15 cellular contexts compared by ENCODE assay signal in genomic region chr5:14141764-14142163, GRCh38. TPM values are rescaled to one million over a fixed set of nuclear protein-coding genes. Genes with fewer than 3 reads are reported as not detected.
A peak's percentile ranks its signal among the peaks of the same experiment; 100 is the strongest.
DNase-seq lines count a peak whose midpoint lies in the region; ATAC-seq and TF ChIP-seq lines count a peak whose summit lies in the region.
"Had no signal": no experiment of that assay in that cellular context is flagged by ENCODE, and none has a peak within 500 bp of the region (broad histone marks: within the 10 kb centered on the region; RNA-seq: fewer than 3 reads in every experiment).

No MANE protein-coding gene starts in this region.

- DNase-seq in cardiac muscle cell (ENCODE audit: low read depth in 1 of 2, low spot score in 1 of 2) (no peak), right cardiac atrium (no peak), T-cell (no peak), upper lobe of right lung (no peak), NCI-H510A (lab: John Stamatoyannopoulos, UW) (no peak), AG20443 (ENCODE audit: low spot score) (no peak)
- DNase-seq: adrenal gland, GDM1, heart left ventricle, left ventricle myocardium superior, NCI-H1930, OCI-M1, T-helper 2 cell had no signal

- H3K27me3 ChIP-seq in cardiac muscle cell, result no peaks in the 10 kb centered on the region
- H3K27me3 ChIP-seq in right cardiac atrium (ENCODE audit: control insufficient read depth, insufficient read depth), result no peaks in the 10 kb centered on the region
- H3K27me3 ChIP-seq in iPS-20b (ENCODE audit: insufficient read depth, low read length), result peaks cover 15% of the 10 kb centered on the region; the same call in 1 of the 2 replicates
- no peaks in the 10 kb centered on the region for H3K27me3 ChIP-seq in upper lobe of right lung
- H3K27me3 ChIP-seq: adrenal gland, heart left ventricle had no signal

- intact Hi-C loops in right cardiac atrium (cut with DNase I), result loop anchor here (5.0 to 10.0 kb wide), 4 partner anchors 53 to 126 kb away; no protein-coding TSS in a partner anchor
- intact Hi-C loops in upper lobe of right lung (cut with DNase I), result loop anchor here (10.0 kb wide), 1 partner anchor 103 kb away; no protein-coding TSS in a partner anchor

- no peaks in the 10 kb centered on the region for H3K9me3 Mint-ChIP-seq in T-cell

- 85% methylated on average over 3 of the region's 3 CpGs for WGBS in right cardiac atrium

- no peak overlapping the region for H3K4me3 ChIP-seq in cardiac muscle cell
- no peak overlapping the region for H3K4me3 ChIP-seq in right cardiac atrium (ENCODE audit: low read length)
- peak overlapping the region; percentile 94 for H3K4me3 ChIP-seq in iPS-20b (ENCODE audit: low read length)
- peak overlapping the region; percentile 67 for H3K4me3 ChIP-seq in upper lobe of right lung

- CTCF ChIA-PET in T-cell (lab: Charles Lee), result no interaction called here

- H3K9ac ChIP-seq in iPS-20b (ENCODE audit: low read depth, low read length), result no peak overlapping the region; the same call in 1 of the 2 replicates

- TF ChIP-seq CTCF in cardiac muscle cell (IDR thresholded peaks at IDR 0.05; ENCODE audit: low read depth, low read length) (peak; percentile 10), upper lobe of right lung (IDR thresholded peaks at IDR 0.05) (no peak)

- peak overlapping the region; percentile 25 to 81 (median 70) for H3K4me3 Mint-ChIP-seq in T-cell

- ATAC-seq in right cardiac atrium, result no peak
- no peak for ATAC-seq in T-cell (replicated peaks in 1 of 4)
- ATAC-seq in upper lobe of right lung, result no peak
- ATAC-seq in GM19452 (IDR thresholded peaks at IDR 0.05; ENCODE audit: unreplicated experiment), result no peak
- ATAC-seq: heart left ventricle, left ventricle myocardium superior had no signal

- H3K9me3 ChIP-seq in cardiac muscle cell (ENCODE audit: low read depth), result no peaks in the 10 kb centered on the region
- H3K9me3 ChIP-seq in right cardiac atrium (ENCODE audit: control insufficient read depth, low read length), result no peaks in the 10 kb centered on the region
- no peaks in the 10 kb centered on the region for H3K9me3 ChIP-seq in iPS-20b (ENCODE audit: insufficient read depth, low read depth, low read length)
- H3K9me3 ChIP-seq in upper lobe of right lung, result no peaks in the 10 kb centered on the region
- H3K9me3 ChIP-seq: adrenal gland, heart left ventricle had no signal

- H3K27ac Mint-ChIP-seq in T-cell, result no peak overlapping the region

- no peaks in the 10 kb centered on the region for H3K36me3 ChIP-seq in cardiac muscle cell
- H3K36me3 ChIP-seq in iPS-20b (ENCODE audit: insufficient read depth, low read depth, low read length), result no peaks in the 10 kb centered on the region
- no peaks in the 10 kb centered on the region for H3K36me3 ChIP-seq in upper lobe of right lung
- H3K36me3 ChIP-seq: adrenal gland, heart left ventricle had no signal

- H3K36me3 Mint-ChIP-seq in T-cell, result no peaks in the 10 kb centered on the region

- POLR2A ChIA-PET in T-cell (lab: Charles Lee), result no interaction called here

- H3K4me1 Mint-ChIP-seq in T-cell, result peaks cover 8 to 22% (median 21%) of the 10 kb centered on the region in 3 donors

- H3K27me3 Mint-ChIP-seq in T-cell, result peaks cover 25 to 67% of the 10 kb centered on the region in 2 donors

- H3K27ac ChIP-seq in cardiac muscle cell (no peak overlapping the region), right cardiac atrium (ENCODE audit: low read length) (no peak overlapping the region), iPS-20b (ENCODE audit: low read length) (no peak overlapping the region), upper lobe of right lung (peak overlapping the region; percentile 86)

- H3K4me1 ChIP-seq in cardiac muscle cell (ENCODE audit: low read depth) (peaks cover 15% of the 10 kb centered on the region), right cardiac atrium (ENCODE audit: control insufficient read depth, insufficient read depth, low read length) (peaks cover 7% of the 10 kb centered on the region), iPS-20b (ENCODE audit: insufficient read depth, low read length) (peaks cover 17% of the 10 kb centered on the region; the same call in 1 of the 2 replicates), upper lobe of right lung (peaks cover 23% of the 10 kb centered on the region)

RNA-seq across cellular contexts. Expression of gene TRIO, which starts 1.4 kb away (rescaled TPM):
- 74.3 and 104 TPM in 2 replicates for total RNA-seq in cardiac muscle cell
- polyA plus RNA-seq in cardiac muscle cell, result 15.5 and 22.0 TPM in 2 replicates
- total RNA-seq in right cardiac atrium, result 10 to 100 TPM; 46.6 to 66.0 (median 55.5) TPM
- 31.3 TPM for polyA plus RNA-seq in right cardiac atrium
- total RNA-seq in T-cell, result 10 to 100 TPM in 3 of 5 donors, 1 to 10 TPM in 2; 6.2 to 31.1 (median 11.8) TPM
- 148 TPM for total RNA-seq in upper lobe of right lung

Comparison
In these comparisons a context has a peak if more than half of its experiments do, and no peak if none do; other contexts are left out.
1. H3K4me3 ChIP-seq: peak in iPS-20b (single experiment) and upper lobe of right lung (single experiment); none in cardiac muscle cell (single experiment) and right cardiac atrium (single experiment).